ENCODE assay signal across 14 cellular contexts in genomic region chr2:189549440-189549832, GRCh38. TPM values are rescaled to one million over a fixed set of nuclear protein-coding genes. Genes with fewer than 3 reads are reported as not detected.
A peak's percentile ranks its signal among the peaks of the same experiment; 100 is the strongest.
DNase-seq lines count a peak whose midpoint lies in the region; ATAC-seq, FAIRE-seq and TF ChIP-seq lines count a peak whose summit lies in the region.
"Had no signal": no experiment of that assay in that cellular context is flagged by ENCODE, and none has a peak within 500 bp of the region (broad histone marks: within the 10 kb centered on the region; RNA-seq: fewer than 3 reads in every experiment).

No MANE protein-coding gene starts in this region.

- no peaks in the 10 kb centered on the region for H3K23me2 ChIP-seq in H1 (ENCODE audit: low read depth, low read length)

- H3K79me2 ChIP-seq in H1 (ENCODE audit: control insufficient read depth in 1 of 2, insufficient read depth in 2 of 2, low read length in 2 of 2): no peaks in the 10 kb centered on the region

- dilution Hi-C loops in IMR-90 (cut with HindIII; ENCODE audit: low sequenced_read_pairs, unreplicated experiment): no loop called here

- H2BK20ac ChIP-seq in IMR-90 (ENCODE audit: low read depth, low read length): peak overlapping the region; percentile 88; the same call in 1 of the 2 replicates
- no peak overlapping the region for H2BK20ac ChIP-seq in H1 (ENCODE audit: low read length)

- H4K20me1 ChIP-seq in IMR-90 (ENCODE audit: insufficient read depth, low read length): no peaks in the 10 kb centered on the region
- no peaks in the 10 kb centered on the region for H4K20me1 ChIP-seq in H1 (replicated peaks in 1 of 2; ENCODE audit: control insufficient read depth in 1 of 2, insufficient read depth in 2 of 2, low read length in 2 of 2)

- H3K18ac ChIP-seq in IMR-90 (ENCODE audit: low read depth, low read length) (peak overlapping the region; percentile 62), H1 (ENCODE audit: extremely low read depth, low read length) (no peak overlapping the region)

- H4K5ac ChIP-seq in IMR-90 (ENCODE audit: low read depth, low read length) (peak overlapping the region; percentile 69), H1 (ENCODE audit: insufficient read length, low read depth, low read length) (no peak overlapping the region)

- in situ Hi-C loops in IMR-90 (cut with MboI; ENCODE audit: low sequenced_read_pairs): no loop called here

- H3K79me1 ChIP-seq in IMR-90 (ENCODE audit: low read depth in 1 of 2, low read length in 2 of 2) (no peaks in the 10 kb centered on the region), H1 (ENCODE audit: low read depth, low read length) (no peaks in the 10 kb centered on the region)

- H4K8ac ChIP-seq in IMR-90 (ENCODE audit: low read depth in 2 of 2, low read length in 2 of 2): peak overlapping the region in 1 of 2 experiments; percentile 24; a peak in 1 of 4 replicates
- no peak overlapping the region for H4K8ac ChIP-seq in H1 (ENCODE audit: extremely low read depth, insufficient read depth, low read length)

- H3K4me1 ChIP-seq in IMR-90 (ENCODE audit: control insufficient read depth, insufficient read depth, low read length): peaks cover 3% of the 10 kb centered on the region
- H3K4me1 ChIP-seq in H1 (replicated peaks in 1 of 4; ENCODE audit: control insufficient read depth in 3 of 4, insufficient read depth in 4 of 4, low read length in 3 of 4): no peaks in the 10 kb centered on the region
- H3K4me1 ChIP-seq in left lung: no peaks in the 10 kb centered on the region

- intact Hi-C loops in IMR-90 (cut with micrococcal nuclease) (no loop called here), left lung (cut with DNase I) (no loop called here)

- peak overlapping the region; percentile 36; the same call in 1 of the 2 replicates for H3K4me2 ChIP-seq in IMR-90 (ENCODE audit: low read depth, low read length)
- H3K4me2 ChIP-seq in H1 (ENCODE audit: insufficient read depth in 1 of 2, low read depth in 2 of 2, low read length in 2 of 2): no peak overlapping the region

- CTCF ChIA-PET in IMR-90 (lab: Yijun Ruan, JAX) (interaction anchor here (0.8 to 1.6 kb wide), 3 partner anchors 10 to 30 kb away, joined by 3 to 4 read pairs (median 3); no protein-coding TSS in a partner anchor), H1 (lab: Charles Lee; ENCODE audit: partially characterized antibody) (interaction anchor here (1.1 to 1.7 kb wide), 3 partner anchors 9 to 83 kb away, joined by 3 to 4 read pairs (median 3); no protein-coding TSS in a partner anchor)

- H3K9me3 ChIP-seq in IMR-90 (ENCODE audit: control insufficient read depth, insufficient read depth, low read length) (no peaks in the 10 kb centered on the region), H1 (ENCODE audit: insufficient read depth in 2 of 2, low read depth in 1 of 2, low read length in 1 of 2) (no peaks in the 10 kb centered on the region), left lung (no peaks in the 10 kb centered on the region)

- no CpG with 5 or more reads among the region's 2 CpGs for WGBS in IMR-90 (ENCODE audit: extremely low coverage in 2 of 2, insufficient read length in 1 of 2), 2 experiments
- 72% methylated on average over 2 of the region's 2 CpGs; no CpG with 5 or more reads in 1 of the 2 experiments for WGBS in H1 (ENCODE audit: extremely low coverage in 1 of 2, insufficient coverage in 1 of 2, insufficient read length in 1 of 2, insufficient replicate concordance in 2 of 2, low coverage in 1 of 2, low lambda C conversion rate in 2 of 2, missing lambda C conversion rate in 1 of 2), 2 experiments

- TF ChIP-seq CTCF in IMR-90 (conservative IDR thresholded peaks at IDR 0.05; ENCODE audit: low read depth, low read length) (no peak), H1 (IDR thresholded peaks at IDR 0.05; ENCODE audit: control extremely low read depth in 1 of 3, insufficient read depth in 1 of 3, low read depth in 1 of 3, low read length in 3 of 3) (no peak), left lung (IDR thresholded peaks at IDR 0.05) (no peak)

- H3K27me3 ChIP-seq in IMR-90 (ENCODE audit: control insufficient read depth, insufficient read depth, low read length) (no peaks in the 10 kb centered on the region), H1 (replicated peaks in 1 of 4; ENCODE audit: control insufficient read depth in 3 of 4, extremely low read depth in 1 of 4, insufficient read depth in 3 of 4, low read length in 3 of 4) (no peaks in the 10 kb centered on the region), left lung (no peaks in the 10 kb centered on the region)

- no peak for TF ChIP-seq RAD21 in IMR-90 (IDR thresholded peaks at IDR 0.05; ENCODE audit: low read length)
- TF ChIP-seq RAD21 in H1 (IDR thresholded peaks at IDR 0.05 in 1 of 2, conservative IDR thresholded peaks at IDR 0.05 in 1 of 2; ENCODE audit: low read depth in 2 of 2, low read length in 2 of 2): no peak

- H3K36me3 ChIP-seq in IMR-90 (ENCODE audit: control insufficient read depth, insufficient read depth, low read length): no peaks in the 10 kb centered on the region
- H3K36me3 ChIP-seq in H1 (ENCODE audit: control insufficient read depth in 2 of 4, insufficient read depth in 4 of 4, low read length in 3 of 4): no peaks in the 10 kb centered on the region
- no peaks in the 10 kb centered on the region for H3K36me3 ChIP-seq in left lung

- H3K56ac ChIP-seq in IMR-90 (ENCODE audit: extremely low read depth, insufficient read depth, low read length): no peak overlapping the region
- H3K56ac ChIP-seq in H1 (replicated peaks; ENCODE audit: insufficient read length, low read depth, low read length): no peak overlapping the region

- H3K4me3 ChIP-seq in IMR-90 (ENCODE audit: insufficient read depth, low read depth, low read length): no peak overlapping the region
- H3K4me3 ChIP-seq in H1 (ENCODE audit: extremely low read depth in 1 of 4, insufficient read depth in 2 of 4, low read depth in 3 of 4, low read length in 4 of 4): no peak overlapping the region
- no peak overlapping the region for H3K4me3 ChIP-seq in left lung

- peak overlapping the region; percentile 16; the same call in 1 of the 2 replicates for H3K27ac ChIP-seq in IMR-90 (ENCODE audit: insufficient read depth, low read length)
- no peak overlapping the region for H3K27ac ChIP-seq in H1 (ENCODE audit: low read depth, low read length)
- H3K27ac ChIP-seq in left lung: peak overlapping the region in 1 of 2 donors; percentile 72

- H3K23ac ChIP-seq in IMR-90 (ENCODE audit: low read depth, low read length): peak overlapping the region; percentile 74; the same call in 1 of the 2 replicates
- H3K23ac ChIP-seq in H1 (ENCODE audit: insufficient read length): no peak overlapping the region

- no peaks in the 10 kb centered on the region for H3K9me1 ChIP-seq in IMR-90 (ENCODE audit: insufficient read depth, low read length)

- peak; percentile 68 for DNase-seq in IMR-90
- no peak for DNase-seq in H1 (ENCODE audit: low read depth in 1 of 2, low spot score in 2 of 2)
- DNase-seq in left lung: peak in 1 of 2 donors; percentile 48
- DNase-seq in stromal cell of bone marrow (ENCODE audit: low read depth): peak; percentile 75
- no peak for DNase-seq in erythroblast (lab: John Stamatoyannopoulos, UW)
- no peak for DNase-seq in NCI-H2081 (lab: John Stamatoyannopoulos, UW)
- no peak for DNase-seq in kidney glomerular epithelial cell (lab: John Stamatoyannopoulos, UW)
- DNase-seq in UCSD-AML1 (lab: John Stamatoyannopoulos, UW; ENCODE audit: unreplicated experiment): no peak
- DNase-seq: activated CD4-positive, alpha-beta T cell treated with anti-CD3 and anti-CD28 coated beads, Interleukin-2, amount 50 U/mL, for 48 hours; activated gamma-delta T cell treated with Interleukin-2 at 50 U/mL for 16 hours; CD4-positive, alpha-beta memory T cell; cerebellar nuclear complex had no signal

- ATAC-seq in IMR-90 (ENCODE audit: low read depth) (peak; percentile 63), left lung (peak; percentile 43)
- ATAC-seq: stimulated activated effector memory CD8-positive, alpha-beta T cell treated with anti-CD3 and anti-CD28 coated beads, Interleukin-12 subunit alpha, Interleukin-12 subunit beta, amount 100 ng/mL, for 72 hours had no signal

- TF ChIP-seq EP300 in H1 (IDR thresholded peaks at IDR 0.05; ENCODE audit: borderline replicate concordance in 1 of 2, low read depth in 2 of 2, low read length in 2 of 2): no peak

- H2BK5ac ChIP-seq in IMR-90 (ENCODE audit: low read depth, low read length, poor library complexity, severe bottlenecking) (peak overlapping the region; percentile 55), H1 (ENCODE audit: low read depth, low read length) (no peak overlapping the region)

- H3K9ac ChIP-seq in IMR-90 (ENCODE audit: low read depth, low read length): no peak overlapping the region
- no peak overlapping the region for H3K9ac ChIP-seq in H1 (replicated peaks in 1 of 4; ENCODE audit: extremely low read depth in 1 of 4, low read depth in 3 of 4, low read length in 3 of 4)

- FAIRE-seq in H1 (lab: Jason Lieb, UNC): no peak

- POLR2A ChIA-PET in IMR-90 (lab: Charles Lee; ENCODE audit: unreplicated experiment) (no interaction called here), H1 (lab: Charles Lee; ENCODE audit: partially characterized antibody) (no interaction called here)

- TF ChIP-seq POLR2A in IMR-90 (IDR thresholded peaks at IDR 0.05; ENCODE audit: low read depth, low read length): no peak
- no peak for TF ChIP-seq POLR2A in H1 (IDR thresholded peaks at IDR 0.05; ENCODE audit: control extremely low read depth in 1 of 2, low read depth in 2 of 2, low read length in 2 of 2)
- TF ChIP-seq POLR2A in erythroblast (IDR thresholded peaks at IDR 0.05; ENCODE audit: low read length): no peak

- BruUV-seq in IMR-90 (replicated peaks; lab: Mats Ljungman, UMichigan): no TSS peak

- H2BK12ac ChIP-seq in H1 (ENCODE audit: low read depth, low read length): no peak overlapping the region

- H4K91ac ChIP-seq in IMR-90 (ENCODE audit: insufficient read depth, low read depth, low read length) (no peak overlapping the region), H1 (replicated peaks; ENCODE audit: insufficient read length, low read length) (no peak overlapping the region)

- H2AK5ac ChIP-seq in IMR-90 (ENCODE audit: low read depth, low read length) (no peak overlapping the region), H1 (ENCODE audit: low read depth, low read length) (no peak overlapping the region)

- H2AK9ac ChIP-seq in IMR-90 (replicated peaks; ENCODE audit: low read depth, low read length, poor library complexity): no peak overlapping the region

- H2AFZ ChIP-seq in IMR-90 (replicated peaks; ENCODE audit: low read length, poor library complexity) (no peak overlapping the region), H1 (ENCODE audit: low read length) (peak overlapping the region; percentile 86; the same call in 1 of the 2 replicates)

- peak overlapping the region; percentile 70; the same call in 1 of the 2 replicates for H2BK120ac ChIP-seq in IMR-90 (ENCODE audit: low read depth, low read length)
- H2BK120ac ChIP-seq in H1 (replicated peaks; ENCODE audit: low read depth, low read length): no peak overlapping the region

- H3K14ac ChIP-seq in IMR-90 (replicated peaks; ENCODE audit: low read depth, low read length) (peak overlapping the region; percentile 63; the same call in 1 of the 2 replicates), H1 (ENCODE audit: insufficient read length) (no peak overlapping the region)

- H3K4ac ChIP-seq in IMR-90 (ENCODE audit: low read depth, low read length) (peak overlapping the region; percentile 62; the same call in 1 of the 2 replicates), H1 (replicated peaks; ENCODE audit: insufficient read length, low read depth, low read length) (no peak overlapping the region)

- H2BK15ac ChIP-seq in IMR-90 (ENCODE audit: low read depth, low read length) (no peak overlapping the region), H1 (ENCODE audit: low read length) (no peak overlapping the region)

RNA-seq across cellular contexts. Expression of gene SLC40A1, which starts 31.1 kb away (rescaled TPM):
- total RNA-seq in IMR-90 (2012; rRNA removed): 3.9 and 5.0 TPM in 2 replicates
- polyA plus RNA-seq in IMR-90 (2012; rRNA removed): 1.3 and 1.5 TPM in 2 replicates
- polyA plus RNA-seq in IMR-90 (2012; cell fraction: cytosol; rRNA removed): 1.0 and 1.5 TPM in 2 replicates
- polyA plus RNA-seq in IMR-90 (2012; cell fraction: nucleus; rRNA removed; ENCODE audit: low replicate concordance): 0.25 and 1.4 TPM in 2 replicates
- not detected in 2 replicates for total RNA-seq in H1 (2021; fragmentation: NEBNext Ultra II Directional; extraction: Animal tissue kit (Norgen Biotek cat#: 25700))
- polyA plus RNA-seq in H1 (2011; rRNA removed): 0.03 TPM in 1 of 2 replicates, not detected in the other
- polyA plus RNA-seq in H1 (2011; cell fraction: cytosol; rRNA removed): not detected
- not detected for polyA plus RNA-seq in H1 (2011; cell fraction: nucleus; rRNA removed)
- 0.09 TPM in 1 of 4 replicates, not detected in the others for polyA plus RNA-seq in H1 (2012, experiment 1 of 2)
- polyA plus RNA-seq in H1 (2012, experiment 2 of 2): not detected
- 0.10 TPM for polyA plus RNA-seq in H1 (2013, experiment 1 of 2)
- polyA plus RNA-seq in H1 (2013, experiment 2 of 2): 0.04 TPM
- polyA minus RNA-seq in H1 (2011; rRNA and poly(A)+ RNA removed): 0.05 TPM in 1 of 2 replicates, not detected in the other
- polyA minus RNA-seq in H1 (2011; cell fraction: cytosol; rRNA and poly(A)+ RNA removed): not detected
- polyA minus RNA-seq in H1 (2011; cell fraction: nucleus; rRNA and poly(A)+ RNA removed): not detected
- 100 to 1,000 TPM; 104 to 153 TPM for total RNA-seq in left lung
- total RNA-seq: OCI-LY7 had no signal

Comparison
In these comparisons a context has a peak if more than half of its experiments do, and no peak if none do; other contexts are left out.
1. DNase-seq: peak in IMR-90 (single experiment) and stromal cell of bone marrow (single experiment); none in H1 (0 of 2), erythroblast (0 of 2), NCI-H2081 (0 of 2), kidney glomerular epithelial cell (single experiment) and UCSD-AML1 (single experiment).
2. RNA of gene SLC40A1, which starts 31.1 kb away (total RNA-seq): 104 to 153 TPM in left lung; 3.9 to 5.0 TPM in IMR-90 and not detected in H1; every median in the first group is over 10 times any median in the second.